1 cellular context compared by ENCODE assay signal in genomic region chr3:120741837-120742197, GRCh38.
TF ChIP-seq lines count a peak whose summit lies in the region.

No MANE protein-coding gene starts in this region.

TF ChIP-seq in A549, 52 proteins besides CTCF, POLR2A, EP300 and RAD21 (continued from another document):
- TF ChIP-seq, protein P1, sequence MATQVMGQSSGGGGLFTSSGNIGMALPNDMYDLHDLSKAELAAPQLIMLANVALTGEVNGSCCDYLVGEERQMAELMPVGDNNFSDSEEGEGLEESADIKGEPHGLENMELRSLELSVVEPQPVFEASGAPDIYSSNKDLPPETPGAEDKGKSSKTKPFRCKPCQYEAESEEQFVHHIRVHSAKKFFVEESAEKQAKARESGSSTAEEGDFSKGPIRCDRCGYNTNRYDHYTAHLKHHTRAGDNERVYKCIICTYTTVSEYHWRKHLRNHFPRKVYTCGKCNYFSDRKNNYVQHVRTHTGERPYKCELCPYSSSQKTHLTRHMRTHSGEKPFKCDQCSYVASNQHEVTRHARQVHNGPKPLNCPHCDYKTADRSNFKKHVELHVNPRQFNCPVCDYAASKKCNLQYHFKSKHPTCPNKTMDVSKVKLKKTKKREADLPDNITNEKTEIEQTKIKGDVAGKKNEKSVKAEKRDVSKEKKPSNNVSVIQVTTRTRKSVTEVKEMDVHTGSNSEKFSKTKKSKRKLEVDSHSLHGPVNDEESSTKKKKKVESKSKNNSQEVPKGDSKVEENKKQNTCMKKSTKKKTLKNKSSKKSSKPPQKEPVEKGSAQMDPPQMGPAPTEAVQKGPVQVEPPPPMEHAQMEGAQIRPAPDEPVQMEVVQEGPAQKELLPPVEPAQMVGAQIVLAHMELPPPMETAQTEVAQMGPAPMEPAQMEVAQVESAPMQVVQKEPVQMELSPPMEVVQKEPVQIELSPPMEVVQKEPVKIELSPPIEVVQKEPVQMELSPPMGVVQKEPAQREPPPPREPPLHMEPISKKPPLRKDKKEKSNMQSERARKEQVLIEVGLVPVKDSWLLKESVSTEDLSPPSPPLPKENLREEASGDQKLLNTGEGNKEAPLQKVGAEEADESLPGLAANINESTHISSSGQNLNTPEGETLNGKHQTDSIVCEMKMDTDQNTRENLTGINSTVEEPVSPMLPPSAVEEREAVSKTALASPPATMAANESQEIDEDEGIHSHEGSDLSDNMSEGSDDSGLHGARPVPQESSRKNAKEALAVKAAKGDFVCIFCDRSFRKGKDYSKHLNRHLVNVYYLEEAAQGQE (IDR thresholded peaks at IDR 0.05): no peak
- no peak for TF ChIP-seq GATA3 (IDR thresholded peaks at IDR 0.05; ENCODE audit: borderline replicate concordance)
- TF ChIP-seq, protein P2, sequence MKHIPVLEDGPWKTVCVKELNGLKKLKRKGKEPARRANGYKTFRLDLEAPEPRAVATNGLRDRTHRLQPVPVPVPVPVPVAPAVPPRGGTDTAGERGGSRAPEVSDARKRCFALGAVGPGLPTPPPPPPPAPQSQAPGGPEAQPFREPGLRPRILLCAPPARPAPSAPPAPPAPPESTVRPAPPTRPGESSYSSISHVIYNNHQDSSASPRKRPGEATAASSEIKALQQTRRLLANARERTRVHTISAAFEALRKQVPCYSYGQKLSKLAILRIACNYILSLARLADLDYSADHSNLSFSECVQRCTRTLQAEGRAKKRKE (CRISPR knock-in tag; IDR thresholded peaks at IDR 0.05; ENCODE audit: low read depth): no peak
- TF ChIP-seq PHF8 (IDR thresholded peaks at IDR 0.05; ENCODE audit: borderline replicate concordance, low read depth): no peak
- no peak for TF ChIP-seq FOXS1 (CRISPR knock-in tag; IDR thresholded peaks at IDR 0.05)
- no peak for TF ChIP-seq HOXB13 (CRISPR knock-in tag; IDR thresholded peaks at IDR 0.05; ENCODE audit: low read depth)
- no peak for TF ChIP-seq MAZ (IDR thresholded peaks at IDR 0.05; ENCODE audit: borderline replicate concordance, low read depth, low read length)
- TF ChIP-seq, protein P3, sequence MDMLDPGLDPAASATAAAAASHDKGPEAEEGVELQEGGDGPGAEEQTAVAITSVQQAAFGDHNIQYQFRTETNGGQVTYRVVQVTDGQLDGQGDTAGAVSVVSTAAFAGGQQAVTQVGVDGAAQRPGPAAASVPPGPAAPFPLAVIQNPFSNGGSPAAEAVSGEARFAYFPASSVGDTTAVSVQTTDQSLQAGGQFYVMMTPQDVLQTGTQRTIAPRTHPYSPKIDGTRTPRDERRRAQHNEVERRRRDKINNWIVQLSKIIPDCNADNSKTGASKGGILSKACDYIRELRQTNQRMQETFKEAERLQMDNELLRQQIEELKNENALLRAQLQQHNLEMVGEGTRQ (IDR thresholded peaks at IDR 0.05): no peak
- TF ChIP-seq TP53 (CRISPR knock-in tag; IDR thresholded peaks at IDR 0.05): no peak
- no peak for TF ChIP-seq ESRRA (IDR thresholded peaks at IDR 0.05; ENCODE audit: borderline replicate concordance, low read length)
- TF ChIP-seq FOSL2 (IDR thresholded peaks at IDR 0.05): no peak
- no peak for TF ChIP-seq FOSL2 (CRISPR knock-in tag; IDR thresholded peaks at IDR 0.05)
- TF ChIP-seq EHF (CRISPR knock-in tag; IDR thresholded peaks at IDR 0.05): no peak
- TF ChIP-seq RFX5 (IDR thresholded peaks at IDR 0.05): no peak
- no peak for TF ChIP-seq KDM5A (IDR thresholded peaks at IDR 0.05)
- peak; percentile 96 for TF ChIP-seq KDM1A (IDR thresholded peaks at IDR 0.05; ENCODE audit: low read depth)
- no peak for TF ChIP-seq CBX8 (IDR thresholded peaks at IDR 0.05)
- TF ChIP-seq FOSB (CRISPR knock-in tag; IDR thresholded peaks at IDR 0.05): 0 out of 2 replicates have a peak, but pooled peaks have one; percentile 50
- no peak for TF ChIP-seq CEBPB (IDR thresholded peaks at IDR 0.05)
- TF ChIP-seq JUNB (IDR thresholded peaks at IDR 0.05): no peak
- TF ChIP-seq SREBF2 (IDR thresholded peaks at IDR 0.05): no peak
- TF ChIP-seq, protein P4, sequence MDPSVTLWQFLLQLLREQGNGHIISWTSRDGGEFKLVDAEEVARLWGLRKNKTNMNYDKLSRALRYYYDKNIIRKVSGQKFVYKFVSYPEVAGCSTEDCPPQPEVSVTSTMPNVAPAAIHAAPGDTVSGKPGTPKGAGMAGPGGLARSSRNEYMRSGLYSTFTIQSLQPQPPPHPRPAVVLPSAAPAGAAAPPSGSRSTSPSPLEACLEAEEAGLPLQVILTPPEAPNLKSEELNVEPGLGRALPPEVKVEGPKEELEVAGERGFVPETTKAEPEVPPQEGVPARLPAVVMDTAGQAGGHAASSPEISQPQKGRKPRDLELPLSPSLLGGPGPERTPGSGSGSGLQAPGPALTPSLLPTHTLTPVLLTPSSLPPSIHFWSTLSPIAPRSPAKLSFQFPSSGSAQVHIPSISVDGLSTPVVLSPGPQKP (IDR thresholded peaks at IDR 0.05; ENCODE audit: low read depth, low read length): no peak
- TF ChIP-seq BHLHE40 (IDR thresholded peaks at IDR 0.05; ENCODE audit: low read depth, low read length): peak; percentile 80
- no peak for TF ChIP-seq ZC3H11A (IDR thresholded peaks at IDR 0.05)
- TF ChIP-seq JUN (IDR thresholded peaks at IDR 0.05): 0 out of 5 replicates have a peak, but pooled peaks of 1 of the 2 experiments have one; percentile 19
- no peak for TF ChIP-seq MAFK (IDR thresholded peaks at IDR 0.05; ENCODE audit: partially characterized antibody)
- TF ChIP-seq TFCP2L1 (CRISPR knock-in tag; IDR thresholded peaks at IDR 0.05): no peak
- TF ChIP-seq ZNF302 (CRISPR knock-in tag; IDR thresholded peaks at IDR 0.05): no peak
- peak; percentile 82 for TF ChIP-seq HDAC2 (IDR thresholded peaks at IDR 0.05)
- no peak for TF ChIP-seq HMGXB4 (CRISPR knock-in tag; IDR thresholded peaks at IDR 0.05; ENCODE audit: borderline replicate concordance)
- TF ChIP-seq, protein P5, sequence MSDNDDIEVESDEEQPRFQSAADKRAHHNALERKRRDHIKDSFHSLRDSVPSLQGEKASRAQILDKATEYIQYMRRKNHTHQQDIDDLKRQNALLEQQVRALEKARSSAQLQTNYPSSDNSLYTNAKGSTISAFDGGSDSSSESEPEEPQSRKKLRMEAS (IDR thresholded peaks at IDR 0.05): peak; percentile 70
- no peak for TF ChIP-seq RNF2 (IDR thresholded peaks at IDR 0.05; ENCODE audit: borderline replicate concordance, low read depth)
- TF ChIP-seq HEYL (CRISPR knock-in tag; IDR thresholded peaks at IDR 0.05): no peak
- TF ChIP-seq NR3C1 (IDR thresholded peaks at IDR 0.05): no peak
- peak; percentile 77; the same call in 1 of the 2 replicates for TF ChIP-seq MYC (IDR thresholded peaks at IDR 0.05; ENCODE audit: borderline replicate concordance, low read length)
- TF ChIP-seq HOXA7 (CRISPR knock-in tag; IDR thresholded peaks at IDR 0.05): peak; percentile 80
- TF ChIP-seq, protein P6, sequence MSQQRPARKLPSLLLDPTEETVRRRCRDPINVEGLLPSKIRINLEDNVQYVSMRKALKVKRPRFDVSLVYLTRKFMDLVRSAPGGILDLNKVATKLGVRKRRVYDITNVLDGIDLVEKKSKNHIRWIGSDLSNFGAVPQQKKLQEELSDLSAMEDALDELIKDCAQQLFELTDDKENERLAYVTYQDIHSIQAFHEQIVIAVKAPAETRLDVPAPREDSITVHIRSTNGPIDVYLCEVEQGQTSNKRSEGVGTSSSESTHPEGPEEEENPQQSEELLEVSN (IDR thresholded peaks at IDR 0.05; ENCODE audit: borderline replicate concordance, low read depth): no peak
- no peak for TF ChIP-seq RCOR1 (IDR thresholded peaks at IDR 0.05; ENCODE audit: low read depth, low read length)
- no peak for TF ChIP-seq CHD2 (IDR thresholded peaks at IDR 0.05; ENCODE audit: low read length, partially characterized antibody)
- TF ChIP-seq NPAS2 (CRISPR knock-in tag; IDR thresholded peaks at IDR 0.05; ENCODE audit: borderline replicate concordance): no peak
- no peak for TF ChIP-seq CBX2 (IDR thresholded peaks at IDR 0.05; ENCODE audit: borderline replicate concordance, low read depth)
- TF ChIP-seq EHMT2 (IDR thresholded peaks at IDR 0.05; ENCODE audit: low read depth): no peak
- no peak for TF ChIP-seq RARB (CRISPR knock-in tag; IDR thresholded peaks at IDR 0.05)
- TF ChIP-seq HOXB5 (CRISPR knock-in tag; IDR thresholded peaks at IDR 0.05): no peak
- TF ChIP-seq, protein P7, sequence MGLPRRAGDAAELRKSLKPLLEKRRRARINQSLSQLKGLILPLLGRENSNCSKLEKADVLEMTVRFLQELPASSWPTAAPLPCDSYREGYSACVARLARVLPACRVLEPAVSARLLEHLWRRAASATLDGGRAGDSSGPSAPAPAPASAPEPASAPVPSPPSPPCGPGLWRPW (IDR thresholded peaks at IDR 0.05): no peak
- TF ChIP-seq, protein P8, sequence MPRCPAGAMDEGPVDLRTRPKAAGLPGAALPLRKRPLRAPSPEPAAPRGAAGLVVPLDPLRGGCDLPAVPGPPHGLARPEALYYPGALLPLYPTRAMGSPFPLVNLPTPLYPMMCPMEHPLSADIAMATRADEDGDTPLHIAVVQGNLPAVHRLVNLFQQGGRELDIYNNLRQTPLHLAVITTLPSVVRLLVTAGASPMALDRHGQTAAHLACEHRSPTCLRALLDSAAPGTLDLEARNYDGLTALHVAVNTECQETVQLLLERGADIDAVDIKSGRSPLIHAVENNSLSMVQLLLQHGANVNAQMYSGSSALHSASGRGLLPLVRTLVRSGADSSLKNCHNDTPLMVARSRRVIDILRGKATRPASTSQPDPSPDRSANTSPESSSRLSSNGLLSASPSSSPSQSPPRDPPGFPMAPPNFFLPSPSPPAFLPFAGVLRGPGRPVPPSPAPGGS (IDR thresholded peaks at IDR 0.05): no peak
- no peak for TF ChIP-seq POLR2AphosphoS2 (conservative IDR thresholded peaks at IDR 0.05; ENCODE audit: low read length)
- TF ChIP-seq ZFP36 (IDR thresholded peaks at IDR 0.05; ENCODE audit: borderline replicate concordance, partially characterized antibody): no peak
